ENCODE assay signal across 1 cellular context in genomic region chrX:124238268-124238667, GRCh38.
TF ChIP-seq lines count a peak whose summit lies in the region.

No MANE protein-coding gene starts in this region.

TF ChIP-seq in endothelial cell of umbilical vein, 7 proteins besides CTCF, POLR2A, EP300 and RAD21:
- TF ChIP-seq POLR2AphosphoS5 (IDR thresholded peaks at IDR 0.05; ENCODE audit: insufficient read depth, low read depth, low read length) (no peak), FOS (IDR thresholded peaks at IDR 0.05; ENCODE audit: borderline replicate concordance, insufficient read depth, low read length) (no peak), MYC (IDR thresholded peaks at IDR 0.05; ENCODE audit: low read depth, low read length) (no peak), EZH2 (IDR thresholded peaks at IDR 0.05; ENCODE audit: borderline replicate concordance, low read depth, low read length, severe bottlenecking) (no peak), JUN (IDR thresholded peaks at IDR 0.05; ENCODE audit: borderline replicate concordance, insufficient read depth, insufficient read length, low read depth) (no peak), GATA2 (IDR thresholded peaks at IDR 0.05; ENCODE audit: insufficient read depth, insufficient read length, low read depth, low read length) (no peak), MAX (IDR thresholded peaks at IDR 0.05; ENCODE audit: insufficient read depth, insufficient read length) (no peak)
